Comparison of ENCODE assay signal across 15 cellular contexts in genomic region chr4:152089564-152089963, GRCh38.
"Had no signal": no experiment of that assay in that cellular context is flagged by ENCODE, and none has a peak within 500 bp of the region (broad histone marks: within the 10 kb centered on the region; RNA-seq: fewer than 3 reads in every experiment).

No MANE protein-coding gene starts in this region.

- H3K27me3 ChIP-seq: gastrocnemius medialis, tibial artery, vagina had no signal

- H3K27ac Mint-ChIP-seq: activated CD4-positive, alpha-beta T cell treated with anti-CD3 and anti-CD28 coated beads, Interleukin-2, amount 10 ng/mL, durations not matched to agents 7 days and 5 days; activated T-cell treated with anti-CD3 and anti-CD28 coated beads, Interleukin-2, amount 50 U/mL, for 24 hours; mesothelial cell of epicardium had no signal

- H3K36me3 ChIP-seq: gastrocnemius medialis, tibial artery, vagina had no signal

- ATAC-seq: effector memory CD8-positive, alpha-beta T cell; gastrocnemius medialis; T-helper 17 cell had no signal

- DNase-seq: activated CD4-positive, alpha-beta T cell treated with anti-CD3 and anti-CD28 coated beads, Interleukin-2, amount 10 ng/mL, durations not matched to agents 7 days and 5 days; activated CD4-positive, CD25-positive, alpha-beta regulatory T cell; activated gamma-delta T cell; activated T-cell treated with anti-CD3 and anti-CD28 coated beads, Interleukin-2, amount 50 U/mL, for 24 hours; effector memory CD8-positive, alpha-beta T cell; gastrocnemius medialis; kidney; retina; T-helper 17 cell; tibial artery had no signal

- H3K4me3 ChIP-seq: gastrocnemius medialis, skin epidermis, tibial artery, vagina had no signal

- H3K27me3 Mint-ChIP-seq: activated CD4-positive, alpha-beta T cell treated with anti-CD3 and anti-CD28 coated beads, Interleukin-2, amount 10 ng/mL, durations not matched to agents 7 days and 5 days; activated T-cell treated with anti-CD3 and anti-CD28 coated beads, Interleukin-2, amount 50 U/mL, for 24 hours; dendritic cell treated with granulocyte-macrophage colony-stimulating factor and Interleukin-4, amounts not matched to agents 40 ng/mL and 50 ng/mL, for 4 days; effector memory CD8-positive, alpha-beta T cell; T-helper 17 cell had no signal

- H3K36me3 Mint-ChIP-seq: mesothelial cell of epicardium had no signal

- H3K9me3 ChIP-seq: gastrocnemius medialis, tibial artery, vagina had no signal

- H3K4me1 ChIP-seq: gastrocnemius medialis, tibial artery, vagina had no signal

- H3K27ac ChIP-seq: epithelial cell of prostate, gastrocnemius medialis, skin epidermis, tibial artery, vagina had no signal

- H3K9me3 Mint-ChIP-seq: activated T-cell treated with anti-CD3 and anti-CD28 coated beads, Interleukin-2, amount 50 U/mL, for 24 hours; effector memory CD8-positive, alpha-beta T cell; mesothelial cell of epicardium had no signal

- H3K4me3 Mint-ChIP-seq: activated CD4-positive, alpha-beta T cell treated with anti-CD3 and anti-CD28 coated beads, Interleukin-2, amount 10 ng/mL, durations not matched to agents 7 days and 5 days; activated T-cell treated with anti-CD3 and anti-CD28 coated beads, Interleukin-2, amount 50 U/mL, for 24 hours; dendritic cell treated with granulocyte-macrophage colony-stimulating factor and Interleukin-4, amounts not matched to agents 40 ng/mL and 50 ng/mL, for 4 days; effector memory CD8-positive, alpha-beta T cell; mesothelial cell of epicardium had no signal
